8 cellular contexts compared by ENCODE assay signal in the genomic region with DNA sequence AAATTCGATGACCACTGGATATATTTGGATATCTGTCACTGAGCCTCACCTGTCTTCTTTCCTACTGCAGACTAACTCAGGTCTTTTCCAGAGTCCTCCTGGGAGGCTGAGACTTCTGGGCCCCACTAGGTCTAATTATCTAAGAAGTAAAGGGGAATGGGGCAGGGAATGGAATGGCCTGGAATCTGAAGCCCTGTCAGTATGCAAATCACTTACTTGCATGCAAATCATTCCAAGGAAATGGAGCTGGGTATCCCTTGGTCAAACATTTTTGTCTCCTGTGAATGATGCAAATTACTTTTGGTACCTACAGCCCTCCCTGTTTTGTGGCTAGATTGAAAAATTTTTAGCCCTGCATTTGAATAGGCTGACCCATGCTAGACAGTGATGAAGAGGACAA. TPM values are rescaled to one million over a fixed set of nuclear protein-coding genes. Genes with fewer than 3 reads are reported as not detected.
"Had no signal": no experiment of that assay in that cellular context is flagged by ENCODE, and none has a peak within 500 bp of the region (broad histone marks: within the 10 kb centered on the region; RNA-seq: fewer than 3 reads in every experiment).

No MANE protein-coding gene starts in this region.

- ATAC-seq: HepG2 had no signal

- H3K27ac Mint-ChIP-seq: H9, IgD-negative memory B cell had no signal

- H3K36me3 Mint-ChIP-seq: IgD-negative memory B cell had no signal

- DNase-seq: GM23248, H9, HCEC 1CT, KBM-7 had no signal

- H3K4me3 ChIP-seq: GM23248 had no signal

- H2AFZ ChIP-seq: GM23248 had no signal

- H3K4me3 Mint-ChIP-seq: H9, IgD-negative memory B cell had no signal

- H3K27ac ChIP-seq: GM23248, HL-60 had no signal

- H3K9me3 Mint-ChIP-seq: H9, IgD-negative memory B cell had no signal

RNA-seq across cellular contexts. Expression of gene SPSB4, which starts 5.3 kb away (rescaled TPM):
- total RNA-seq: GM23248, HepG2, HT1080 had no signal
- polyA plus RNA-seq: GM23248, HepG2, IgD-negative memory B cell had no signal
